ENCODE assay signal across 8 cellular contexts in the genomic region with DNA sequence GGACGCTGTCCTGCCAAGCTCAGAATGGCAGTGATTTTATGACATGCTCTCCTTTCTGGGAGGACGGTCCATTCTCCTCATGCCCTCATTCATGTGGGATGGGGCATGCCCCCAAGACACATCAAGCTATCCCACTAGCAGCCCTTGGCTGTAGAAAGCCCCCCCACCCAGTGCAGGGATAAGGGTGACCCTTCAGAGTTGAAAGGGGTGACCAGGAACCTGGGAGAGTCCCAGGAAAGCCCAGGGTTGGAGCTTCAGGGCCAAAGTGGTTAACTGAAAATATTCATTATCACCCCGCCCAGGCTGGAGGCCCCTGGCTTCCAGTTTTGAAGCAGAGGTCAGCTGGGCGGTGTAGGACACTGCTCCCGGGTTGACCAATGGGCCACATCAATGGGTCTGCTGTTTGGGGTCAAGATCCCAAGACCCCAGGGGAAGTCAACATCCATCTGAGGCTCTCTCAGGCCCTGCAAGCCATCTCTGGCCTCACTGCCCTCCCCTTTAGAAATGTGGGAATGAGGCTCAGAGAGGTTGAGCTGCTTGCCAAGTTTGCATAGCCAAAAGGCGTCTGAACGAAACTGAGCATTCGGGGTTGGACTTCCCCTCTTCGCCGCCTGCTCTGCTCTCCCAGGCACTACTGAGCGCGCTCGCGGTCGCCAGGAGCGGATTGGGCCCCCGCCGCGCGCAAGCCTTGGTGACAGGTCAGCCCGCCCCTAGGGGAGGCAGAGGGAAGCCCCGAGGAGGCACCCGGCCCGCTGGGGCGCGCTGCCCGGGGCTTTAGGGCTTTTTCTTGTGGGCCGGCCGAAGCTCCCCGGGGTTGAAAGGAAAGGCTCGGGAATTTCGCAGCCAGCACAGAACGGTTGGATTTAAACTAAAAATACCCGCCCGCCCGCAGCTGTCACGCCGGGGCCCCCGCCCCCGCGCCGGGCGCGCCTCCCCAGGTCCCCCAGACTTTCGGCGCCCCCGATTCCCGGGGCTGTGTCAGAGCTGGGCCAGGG. TPM values are rescaled to one million over a fixed set of nuclear protein-coding genes. Genes with fewer than 3 reads are reported as not detected.
DNase-seq lines count a peak whose midpoint lies in the region; ATAC-seq and TF ChIP-seq lines count a peak whose summit lies in the region.

No MANE protein-coding gene starts in this region.

- H3K36me3 ChIP-seq in BLaER1 treated with 17β-estradiol and CSF1 and Interleukin-3, amounts not matched to agents 10 nM and 100 nM, result peaks cover 0 to 22% (median 2%) of the 10 kb centered on the region in 11 experiments; a peak in 6 of 22 replicates
- H3K36me3 ChIP-seq in OCI-LY3 (replicated peaks; ENCODE audit: low read depth, low read length) (peaks cover 6% of the 10 kb centered on the region), thoracic aorta (no peaks in the 10 kb centered on the region)

- H3K27me3 ChIP-seq in BLaER1 treated with 17β-estradiol and CSF1 and Interleukin-3, amounts not matched to agents 10 nM and 100 nM, result no peaks in the 10 kb centered on the region
- no peaks in the 10 kb centered on the region for H3K27me3 ChIP-seq in OCI-LY3 (ENCODE audit: low read depth, low read length)
- H3K27me3 ChIP-seq in thoracic aorta (replicated peaks; ENCODE audit: insufficient read depth), result no peaks in the 10 kb centered on the region

- H3K79me2 ChIP-seq in OCI-LY3 (ENCODE audit: low read length), result peaks cover 44% of the 10 kb centered on the region

- peaks cover 77 to 91% (median 88%) of the 10 kb centered on the region in 10 experiments for H3K4me1 ChIP-seq in BLaER1 treated with 17β-estradiol and CSF1 and Interleukin-3, amounts not matched to agents 10 nM and 100 nM
- H3K4me1 ChIP-seq in OCI-LY3 (ENCODE audit: low read length) (peaks cover 55% of the 10 kb centered on the region), thoracic aorta (ENCODE audit: control insufficient read depth in 1 of 2, low read depth in 2 of 2) (peaks cover 40 to 62% of the 10 kb centered on the region in 2 donors)

- peak overlapping the region; percentile 55 to 85 (median 75) for H3K4me3 ChIP-seq in BLaER1 treated with 17β-estradiol and CSF1 and Interleukin-3, amounts not matched to agents 10 nM and 100 nM
- H3K4me3 ChIP-seq in OCI-LY3 (ENCODE audit: low read length) (peak overlapping the region; percentile 81), fibroblast of villous mesenchyme (ENCODE audit: low read depth, low read length) (peak overlapping the region; percentile 68), thoracic aorta (peak overlapping the region; percentile 79)

- H4K20me1 ChIP-seq in BLaER1 treated with 17β-estradiol and CSF1 and Interleukin-3, amounts not matched to agents 10 nM and 100 nM, result peaks cover 1 to 45% (median 22%) of the 10 kb centered on the region in 11 experiments; a peak in 14 of 22 replicates
- H4K20me1 ChIP-seq in OCI-LY3 (ENCODE audit: insufficient read depth, low read length), result peaks cover 22% of the 10 kb centered on the region

- peak overlapping the region; percentile 58 to 98 (median 94); a peak in 21 of 22 replicates for H3K27ac ChIP-seq in BLaER1 treated with 17β-estradiol and CSF1 and Interleukin-3, amounts not matched to agents 10 nM and 100 nM
- H3K27ac ChIP-seq in OCI-LY3 (ENCODE audit: low read length), result peak overlapping the region; percentile 83
- H3K27ac ChIP-seq in thoracic aorta, result peak overlapping the region; percentile 36 to 79

- peak overlapping the region; percentile 94 to 100 (median 100) for H3K4me2 ChIP-seq in BLaER1 treated with 17β-estradiol and CSF1 and Interleukin-3, amounts not matched to agents 10 nM and 100 nM
- H3K4me2 ChIP-seq in OCI-LY3 (ENCODE audit: low read length), result peak overlapping the region; percentile 88

- H3K9ac ChIP-seq in BLaER1 treated with 17β-estradiol and CSF1 and Interleukin-3, amounts not matched to agents 10 nM and 100 nM, result peak overlapping the region; percentile 80 to 92 (median 87)
- peak overlapping the region; percentile 87 for H3K9ac ChIP-seq in OCI-LY3 (ENCODE audit: low read length)

- peak; percentile 75 for DNase-seq in activated T-helper 1 cell treated with Interleukin-2 at 50 U/mL for 16 hours (ENCODE audit: low read depth)
- peak; percentile 56 for DNase-seq in fibroblast of villous mesenchyme (ENCODE audit: low read depth)
- DNase-seq in omental fat pad (ENCODE audit: low spot score), result no peak
- DNase-seq in thoracic aorta (ENCODE audit: low spot score), result no peak

- peak; percentile 63 for ATAC-seq in HG03378 (IDR thresholded peaks at IDR 0.05; ENCODE audit: unreplicated experiment)
- peak; percentile 35 for ATAC-seq in omental fat pad (ENCODE audit: low FRiP score)
- no peak for ATAC-seq in thoracic aorta (ENCODE audit: insufficient number of reproducible peaks, low FRiP score, low read depth)

- TF ChIP-seq POLR2A in GM19193 (IDR thresholded peaks at IDR 0.05; ENCODE audit: extremely low read depth, insufficient read depth, insufficient read length), result peak; percentile 68

- no peak overlapping the region for H2AFZ ChIP-seq in OCI-LY3 (ENCODE audit: low read depth, low read length)

- H3K9me3 ChIP-seq in BLaER1 treated with 17β-estradiol and CSF1 and Interleukin-3, amounts not matched to agents 10 nM and 100 nM (replicated peaks in 1 of 11), result no peaks in the 10 kb centered on the region
- H3K9me3 ChIP-seq in OCI-LY3 (ENCODE audit: insufficient read depth, low read length) (no peaks in the 10 kb centered on the region), thoracic aorta (no peaks in the 10 kb centered on the region)

- TF ChIP-seq CTCF in OCI-LY3 (IDR thresholded peaks at IDR 0.05; ENCODE audit: low read depth, low read length), result peak; percentile 29
- TF ChIP-seq CTCF in fibroblast of villous mesenchyme (IDR thresholded peaks at IDR 0.05; ENCODE audit: insufficient read depth, low read depth, low read length), result peak; percentile 45
- no peak for TF ChIP-seq CTCF in omental fat pad (IDR thresholded peaks at IDR 0.05)
- peak; percentile 49 for TF ChIP-seq CTCF in thoracic aorta (IDR thresholded peaks at IDR 0.05)

RNA-seq across cellular contexts. Expression of a gene that starts 0.6 kb away (rescaled TPM):
- total RNA-seq in fibroblast of villous mesenchyme (6.5 and 10.0 TPM in 2 replicates), omental fat pad (100 to 1,000 TPM in 1 of 4 donors, 10 to 100 TPM in 3; 46.9 to 109 (median 88.6) TPM), thoracic aorta (10 to 100 TPM; 29.5 to 43.4 TPM)

RNA-seq across cellular contexts. Expression of a gene that starts 19.0 kb away (rescaled TPM):
- total RNA-seq in fibroblast of villous mesenchyme (27.7 and 35.8 TPM in 2 replicates), omental fat pad (10 to 100 TPM; 25.5 to 36.8 (median 27.2) TPM), thoracic aorta (10 to 100 TPM; 19.6 to 22.9 TPM)

Comparison
In these comparisons a context has a peak if more than half of its experiments do, and no peak if none do; other contexts are left out.
1. CTCF ChIP-seq: peak in OCI-LY3 (single experiment), fibroblast of villous mesenchyme (single experiment) and thoracic aorta (single experiment); none in omental fat pad (0 of 3).
2. DNase-seq: peak in activated T-helper 1 cell treated with Interleukin-2 at 50 U/mL for 16 hours (single experiment) and fibroblast of villous mesenchyme (single experiment); none in omental fat pad (single experiment) and thoracic aorta (single experiment).
3. Peak in every context shown above with its lines, with median percentiles within 50 percentile points of each other: H3K27ac ChIP-seq and H3K4me3 ChIP-seq.